In the genomic region with DNA sequence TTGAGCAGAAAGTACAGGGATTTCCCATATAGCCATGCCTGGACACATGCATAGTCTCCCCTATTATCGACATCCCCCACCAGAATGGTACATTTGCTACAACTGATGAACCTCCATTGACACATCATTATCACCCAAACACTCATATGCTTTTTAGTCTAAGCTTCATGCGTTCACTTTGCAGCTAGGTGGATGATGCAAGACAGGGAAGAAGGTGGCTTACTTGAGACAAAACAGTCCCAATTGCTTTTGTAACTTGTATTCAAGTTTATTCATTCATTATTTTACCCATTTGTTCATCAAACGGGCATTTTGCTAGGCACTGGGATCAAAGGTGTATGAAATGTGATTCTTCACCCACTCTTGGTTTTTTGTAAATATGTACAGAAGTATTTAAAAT, we compare ENCODE assay signal across 1 cellular context.
TF ChIP-seq lines count a peak whose summit lies in the region.

No MANE protein-coding gene starts in this region.

TF ChIP-seq in K562, 482 proteins besides CTCF, POLR2A, EP300 and RAD21 (continued from another document):
- no peak for TF ChIP-seq MYC (IDR thresholded peaks at IDR 0.05; ENCODE audit: low read depth, low read length)
- TF ChIP-seq MYC (CRISPR knock-in tag; IDR thresholded peaks at IDR 0.05; ENCODE audit: borderline replicate concordance, low read depth) = no peak
- TF ChIP-seq, protein P1, sequence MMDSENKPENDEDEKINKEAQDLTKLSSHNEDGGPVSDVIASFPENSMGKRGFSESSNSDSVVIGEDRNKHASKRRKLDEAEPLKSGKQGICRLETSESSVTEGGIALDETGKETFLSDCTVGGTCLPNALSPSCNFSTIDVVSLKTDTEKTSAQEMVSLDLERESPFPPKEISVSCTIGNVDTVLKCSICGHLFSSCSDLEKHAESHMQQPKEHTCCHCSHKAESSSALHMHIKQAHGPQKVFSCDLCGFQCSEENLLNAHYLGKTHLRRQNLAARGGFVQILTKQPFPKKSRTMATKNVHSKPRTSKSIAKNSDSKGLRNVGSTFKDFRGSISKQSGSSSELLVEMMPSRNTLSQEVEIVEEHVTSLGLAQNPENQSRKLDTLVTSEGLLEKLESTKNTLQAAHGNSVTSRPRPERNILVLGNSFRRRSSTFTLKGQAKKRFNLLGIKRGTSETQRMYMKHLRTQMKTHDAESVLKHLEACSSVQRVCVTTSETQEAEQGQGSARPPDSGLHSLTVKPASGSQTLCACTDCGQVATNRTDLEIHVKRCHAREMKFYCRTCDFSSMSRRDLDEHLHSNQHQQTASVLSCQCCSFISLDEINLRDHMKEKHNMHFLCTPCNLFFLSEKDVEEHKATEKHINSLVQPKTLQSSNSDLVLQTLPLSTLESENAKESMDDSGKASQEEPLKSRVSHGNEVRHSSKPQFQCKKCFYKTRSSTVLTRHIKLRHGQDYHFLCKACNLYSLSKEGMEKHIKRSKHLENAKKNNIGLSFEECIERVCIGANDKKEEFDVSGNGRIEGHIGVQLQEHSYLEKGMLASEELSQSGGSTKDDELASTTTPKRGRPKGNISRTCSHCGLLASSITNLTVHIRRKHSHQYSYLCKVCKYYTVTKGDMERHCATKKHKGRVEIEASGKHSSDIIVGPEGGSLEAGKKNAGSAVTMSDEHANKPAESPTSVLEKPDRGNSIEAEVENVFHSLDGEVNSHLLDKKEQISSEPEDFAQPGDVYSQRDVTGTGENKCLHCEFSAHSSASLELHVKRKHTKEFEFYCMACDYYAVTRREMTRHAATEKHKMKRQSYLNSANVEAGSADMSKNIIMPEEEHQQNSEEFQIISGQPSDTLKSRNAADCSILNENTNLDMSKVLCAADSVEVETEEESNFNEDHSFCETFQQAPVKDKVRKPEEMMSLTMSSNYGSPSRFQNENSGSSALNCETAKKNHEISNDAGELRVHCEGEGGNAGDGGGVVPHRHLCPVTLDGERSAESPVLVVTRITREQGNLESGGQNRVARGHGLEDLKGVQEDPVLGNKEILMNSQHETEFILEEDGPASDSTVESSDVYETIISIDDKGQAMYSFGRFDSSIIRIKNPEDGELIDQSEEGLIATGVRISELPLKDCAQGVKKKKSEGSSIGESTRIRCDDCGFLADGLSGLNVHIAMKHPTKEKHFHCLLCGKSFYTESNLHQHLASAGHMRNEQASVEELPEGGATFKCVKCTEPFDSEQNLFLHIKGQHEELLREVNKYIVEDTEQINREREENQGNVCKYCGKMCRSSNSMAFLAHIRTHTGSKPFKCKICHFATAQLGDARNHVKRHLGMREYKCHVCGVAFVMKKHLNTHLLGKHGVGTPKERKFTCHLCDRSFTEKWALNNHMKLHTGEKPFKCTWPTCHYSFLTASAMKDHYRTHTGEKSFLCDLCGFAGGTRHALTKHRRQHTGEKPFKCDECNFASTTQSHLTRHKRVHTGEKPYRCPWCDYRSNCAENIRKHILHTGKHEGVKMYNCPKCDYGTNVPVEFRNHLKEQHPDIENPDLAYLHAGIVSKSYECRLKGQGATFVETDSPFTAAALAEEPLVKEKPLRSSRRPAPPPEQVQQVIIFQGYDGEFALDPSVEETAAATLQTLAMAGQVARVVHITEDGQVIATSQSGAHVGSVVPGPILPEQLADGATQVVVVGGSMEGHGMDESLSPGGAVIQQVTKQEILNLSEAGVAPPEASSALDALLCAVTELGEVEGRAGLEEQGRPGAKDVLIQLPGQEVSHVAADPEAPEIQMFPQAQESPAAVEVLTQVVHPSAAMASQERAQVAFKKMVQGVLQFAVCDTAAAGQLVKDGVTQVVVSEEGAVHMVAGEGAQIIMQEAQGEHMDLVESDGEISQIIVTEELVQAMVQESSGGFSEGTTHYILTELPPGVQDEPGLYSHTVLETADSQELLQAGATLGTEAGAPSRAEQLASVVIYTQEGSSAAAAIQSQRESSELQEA (IDR thresholded peaks at IDR 0.05; ENCODE audit: low read depth) = no peak
- TF ChIP-seq, protein P2, sequence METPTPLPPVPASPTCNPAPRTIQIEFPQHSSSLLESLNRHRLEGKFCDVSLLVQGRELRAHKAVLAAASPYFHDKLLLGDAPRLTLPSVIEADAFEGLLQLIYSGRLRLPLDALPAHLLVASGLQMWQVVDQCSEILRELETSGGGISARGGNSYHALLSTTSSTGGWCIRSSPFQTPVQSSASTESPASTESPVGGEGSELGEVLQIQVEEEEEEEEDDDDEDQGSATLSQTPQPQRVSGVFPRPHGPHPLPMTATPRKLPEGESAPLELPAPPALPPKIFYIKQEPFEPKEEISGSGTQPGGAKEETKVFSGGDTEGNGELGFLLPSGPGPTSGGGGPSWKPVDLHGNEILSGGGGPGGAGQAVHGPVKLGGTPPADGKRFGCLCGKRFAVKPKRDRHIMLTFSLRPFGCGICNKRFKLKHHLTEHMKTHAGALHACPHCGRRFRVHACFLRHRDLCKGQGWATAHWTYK (CRISPR knock-in tag; IDR thresholded peaks at IDR 0.05) = no peak
